Comparison of ENCODE assay signal across 18 cellular contexts in the genomic region with DNA sequence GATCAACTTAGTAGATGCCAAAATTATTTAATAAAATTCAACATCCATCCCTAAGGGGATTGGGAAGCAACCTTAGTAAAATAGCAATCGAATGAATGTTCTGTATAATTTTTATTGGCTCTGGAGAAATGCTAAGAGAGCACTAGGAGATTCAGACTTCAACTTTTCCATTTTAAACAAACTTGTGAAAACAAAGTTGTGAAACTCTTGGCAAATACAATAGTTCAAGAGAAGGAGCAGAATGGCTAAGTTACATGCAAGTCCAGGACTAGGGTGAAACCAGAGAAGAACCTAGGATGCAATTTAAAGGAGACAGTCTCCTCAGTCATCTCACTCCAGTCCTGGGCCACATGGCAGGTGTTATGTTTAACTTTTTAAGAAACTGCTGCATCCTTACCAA. TPM values are rescaled to one million over a fixed set of nuclear protein-coding genes. Genes with fewer than 3 reads are reported as not detected.
A peak's percentile ranks its signal among the peaks of the same experiment; 100 is the strongest.
DNase-seq lines count a peak whose midpoint lies in the region; ATAC-seq and TF ChIP-seq lines count a peak whose summit lies in the region.
"Had no signal": no experiment of that assay in that cellular context is flagged by ENCODE, and none has a peak within 500 bp of the region (broad histone marks: within the 10 kb centered on the region; RNA-seq: fewer than 3 reads in every experiment).

No MANE protein-coding gene starts in this region.

- H3K9me3 ChIP-seq in IMR-90 (ENCODE audit: control insufficient read depth, insufficient read depth, low read length) (no peaks in the 10 kb centered on the region), lower lobe of right lung (no peaks in the 10 kb centered on the region)

- peaks cover 4% of the 10 kb centered on the region for H3K27me3 Mint-ChIP-seq in activated CD4-positive, alpha-beta T cell treated with anti-CD3 and anti-CD28 coated beads, Interleukin-2, amount 10 ng/mL, durations not matched to agents 24 days and 14 days
- H3K27me3 Mint-ChIP-seq: CD4-positive, alpha-beta T cell had no signal

- no peak for TF ChIP-seq POLR2A in IMR-90 (IDR thresholded peaks at IDR 0.05; ENCODE audit: low read depth, low read length)

- BruUV-seq in IMR-90 (replicated peaks; lab: Mats Ljungman, UMichigan) = no TSS peak

- peaks cover under 1% of the 10 kb centered on the region; the same call in 1 of the 2 replicates for H3K9me1 ChIP-seq in IMR-90 (ENCODE audit: insufficient read depth, low read length)

- H2AK9ac ChIP-seq in IMR-90 (replicated peaks; ENCODE audit: low read depth, low read length, poor library complexity) = no peak overlapping the region

- H3K27me3 ChIP-seq in IMR-90 (ENCODE audit: control insufficient read depth, insufficient read depth, low read length) (no peaks in the 10 kb centered on the region), lower lobe of right lung (ENCODE audit: low read depth) (no peaks in the 10 kb centered on the region)

- CTCF ChIA-PET in IMR-90 (lab: Yijun Ruan, JAX) = no interaction called here

- H2AFZ ChIP-seq in IMR-90 (replicated peaks; ENCODE audit: low read length, poor library complexity) = no peak overlapping the region
- H2AFZ ChIP-seq: PC-9 had no signal

- no peak overlapping the region for H3K27ac ChIP-seq in IMR-90 (ENCODE audit: insufficient read depth, low read length)
- no peak overlapping the region for H3K27ac ChIP-seq in lower lobe of right lung
- H3K27ac ChIP-seq: 22Rv1, PC-9 had no signal

- no CpG with 5 or more reads among the region's 1 CpG for WGBS in IMR-90 (ENCODE audit: extremely low coverage in 2 of 2, insufficient read length in 1 of 2), 2 experiments

- no peak overlapping the region for H2BK20ac ChIP-seq in IMR-90 (ENCODE audit: low read depth, low read length)

- TF ChIP-seq RAD21 in IMR-90 (IDR thresholded peaks at IDR 0.05; ENCODE audit: low read length) = no peak

- H2BK15ac ChIP-seq in IMR-90 (ENCODE audit: low read depth, low read length) = no peak overlapping the region

- no peaks in the 10 kb centered on the region for H3K79me1 ChIP-seq in IMR-90 (ENCODE audit: low read depth in 1 of 2, low read length in 2 of 2)

- no peak overlapping the region for H3K4ac ChIP-seq in IMR-90 (ENCODE audit: low read depth, low read length)

- H4K91ac ChIP-seq in IMR-90 (ENCODE audit: insufficient read depth, low read depth, low read length) = no peak overlapping the region

- H3K36me3 Mint-ChIP-seq in activated CD4-positive, alpha-beta T cell treated with anti-CD3 and anti-CD28 coated beads, Interleukin-2, amount 10 ng/mL, durations not matched to agents 24 days and 14 days (ENCODE audit: low read depth) = no peaks in the 10 kb centered on the region

- no peak overlapping the region for H2BK5ac ChIP-seq in IMR-90 (ENCODE audit: low read depth, low read length, poor library complexity, severe bottlenecking)

- ATAC-seq in IMR-90 (ENCODE audit: low read depth) (peak; percentile 56), sciatic nerve (peak; percentile 91), GM21529 (IDR thresholded peaks at IDR 0.05; ENCODE audit: unreplicated experiment) (no peak), HG03039 (IDR thresholded peaks at IDR 0.05; ENCODE audit: unreplicated experiment) (no peak), lower lobe of right lung (no peak)

- H3K23ac ChIP-seq in IMR-90 (ENCODE audit: low read depth, low read length) = peak overlapping the region; percentile 2; the same call in 1 of the 2 replicates

- dilution Hi-C loops in IMR-90 (cut with HindIII; ENCODE audit: low sequenced_read_pairs, unreplicated experiment) = no loop called here

- H3K18ac ChIP-seq in IMR-90 (ENCODE audit: low read depth, low read length) = no peak overlapping the region

- H3K9me3 Mint-ChIP-seq in activated CD4-positive, alpha-beta T cell treated with anti-CD3 and anti-CD28 coated beads, Interleukin-2, amount 10 ng/mL, durations not matched to agents 24 days and 14 days = no peaks in the 10 kb centered on the region
- H3K9me3 Mint-ChIP-seq: CD4-positive, alpha-beta T cell had no signal

- in situ Hi-C loops in IMR-90 (cut with MboI; ENCODE audit: low sequenced_read_pairs) = no loop called here

- no peak overlapping the region for H3K4me3 Mint-ChIP-seq in activated CD4-positive, alpha-beta T cell treated with anti-CD3 and anti-CD28 coated beads, Interleukin-2, amount 10 ng/mL, durations not matched to agents 24 days and 14 days
- H3K4me3 Mint-ChIP-seq: CD4-positive, alpha-beta T cell had no signal

- H3K56ac ChIP-seq in IMR-90 (ENCODE audit: extremely low read depth, insufficient read depth, low read length) = no peak overlapping the region

- no peak overlapping the region for H4K8ac ChIP-seq in IMR-90 (ENCODE audit: low read depth in 2 of 2, low read length in 2 of 2)

- POLR2A ChIA-PET in IMR-90 (lab: Charles Lee; ENCODE audit: unreplicated experiment) = interaction anchor here (0.7 kb wide), 1 partner anchor 549 kb away, joined by 3 read pairs; no protein-coding TSS in a partner anchor

- no peak overlapping the region for H3K14ac ChIP-seq in IMR-90 (replicated peaks; ENCODE audit: low read depth, low read length)

- H3K4me3 ChIP-seq in IMR-90 (ENCODE audit: insufficient read depth, low read depth, low read length) (no peak overlapping the region), fibroblast of pulmonary artery (replicated peaks; ENCODE audit: low read depth, low read length) (no peak overlapping the region), lower lobe of right lung (no peak overlapping the region)
- H3K4me3 ChIP-seq: PC-9 had no signal

- H3K9ac ChIP-seq in IMR-90 (ENCODE audit: low read depth, low read length) = no peak overlapping the region

- no peak overlapping the region for H3K27ac Mint-ChIP-seq in activated CD4-positive, alpha-beta T cell treated with anti-CD3 and anti-CD28 coated beads, Interleukin-2, amount 10 ng/mL, durations not matched to agents 24 days and 14 days
- H3K27ac Mint-ChIP-seq: CD4-positive, alpha-beta T cell had no signal

- H4K20me1 ChIP-seq in IMR-90 (ENCODE audit: insufficient read depth, low read length) = no peaks in the 10 kb centered on the region

- no peak overlapping the region for H2BK120ac ChIP-seq in IMR-90 (ENCODE audit: low read depth, low read length)

- intact Hi-C loops in activated CD4-positive, alpha-beta T cell treated with anti-CD3 and anti-CD28 coated beads, Interleukin-2, amount 10 ng/mL, durations not matched to agents 24 days and 14 days (cut with micrococcal nuclease) = no loop called here
- intact Hi-C loops in IMR-90 (cut with micrococcal nuclease) (no loop called here), sciatic nerve (cut with DNase I) (no loop called here), lower lobe of right lung (cut with DNase I) (no loop called here)

- peak; percentile 20 for DNase-seq in activated CD4-positive, alpha-beta T cell treated with anti-CD3 and anti-CD28 coated beads, Interleukin-2, amount 10 ng/mL, durations not matched to agents 24 days and 14 days
- no peak for DNase-seq in activated CD4-positive, alpha-beta T cell treated with anti-CD3 and anti-CD28 coated beads for 4 hours
- DNase-seq in IMR-90 (peak; percentile 43), fibroblast of pulmonary artery (ENCODE audit: low read depth) (peak; percentile 58), sciatic nerve (ENCODE audit: low spot score) (no peak), lower lobe of right lung (no peak)
- DNase-seq: AML-193; CD4-positive, alpha-beta T cell; DMS79; GOT3; Karpas-422; NCI-H187 treated with DMSO at 0.1 percent for 48 hours; NCI-H446; NCI-H748 treated with DMSO at 0.1 percent for 48 hours; PC-9 had no signal

- TF ChIP-seq CTCF in IMR-90 (conservative IDR thresholded peaks at IDR 0.05; ENCODE audit: low read depth, low read length) = no peak
- no peak for TF ChIP-seq CTCF in fibroblast of pulmonary artery (IDR thresholded peaks at IDR 0.05; ENCODE audit: low read length, missing control alignments)
- no peak for TF ChIP-seq CTCF in lower lobe of right lung (IDR thresholded peaks at IDR 0.05)

- H2AK5ac ChIP-seq in IMR-90 (ENCODE audit: low read depth, low read length) = no peak overlapping the region

- H3K36me3 ChIP-seq in IMR-90 (ENCODE audit: control insufficient read depth, insufficient read depth, low read length) = no peaks in the 10 kb centered on the region
- no peaks in the 10 kb centered on the region for H3K36me3 ChIP-seq in lower lobe of right lung

- H3K4me1 Mint-ChIP-seq in activated CD4-positive, alpha-beta T cell treated with anti-CD3 and anti-CD28 coated beads, Interleukin-2, amount 10 ng/mL, durations not matched to agents 24 days and 14 days = no peaks in the 10 kb centered on the region

- H3K4me2 ChIP-seq in IMR-90 (ENCODE audit: low read depth, low read length) = no peak overlapping the region
- H3K4me2 ChIP-seq: PC-9 had no signal

- no peak overlapping the region for H4K5ac ChIP-seq in IMR-90 (ENCODE audit: low read depth, low read length)

- H3K4me1 ChIP-seq in IMR-90 (ENCODE audit: control insufficient read depth, insufficient read depth, low read length) = peaks cover under 1% of the 10 kb centered on the region
- no peaks in the 10 kb centered on the region for H3K4me1 ChIP-seq in lower lobe of right lung

TF ChIP-seq in IMR-90, 13 proteins besides CTCF, POLR2A, EP300 and RAD21:
- TF ChIP-seq RCOR1 (IDR thresholded peaks at IDR 0.05; ENCODE audit: insufficient replicate concordance, low read length) (no peak), MAZ (IDR thresholded peaks at IDR 0.05; ENCODE audit: borderline replicate concordance, low read depth, low read length) (no peak), CEBPB (IDR thresholded peaks at IDR 0.05; ENCODE audit: low read depth, low read length) (no peak), BHLHE40 (IDR thresholded peaks at IDR 0.05; ENCODE audit: low read depth, low read length) (no peak), RFX5 (IDR thresholded peaks at IDR 0.05; ENCODE audit: low read depth, low read length) (no peak)

RNA-seq across cellular contexts. Expression of gene ZNF280D, which starts 16.7 kb away (rescaled TPM):
- 25.9 and 26.2 TPM in 2 replicates for total RNA-seq in activated CD4-positive, alpha-beta T cell treated with anti-CD3 and anti-CD28 coated beads, Interleukin-2, amount 10 ng/mL, durations not matched to agents 24 days and 14 days
- total RNA-seq in IMR-90 (2012; rRNA removed) (21.0 and 28.6 TPM in 2 replicates), sciatic nerve (96.6 TPM), lower lobe of right lung (57.1 TPM)
- polyA plus RNA-seq in IMR-90 (2012; rRNA removed) = 7.3 and 8.3 TPM in 2 replicates
- polyA plus RNA-seq in IMR-90 (2012; cell fraction: cytosol; rRNA removed) = 0.76 and 1.2 TPM in 2 replicates
- 1.6 and 21.6 TPM in 2 replicates for polyA plus RNA-seq in IMR-90 (2012; cell fraction: nucleus; rRNA removed; ENCODE audit: low replicate concordance)

Comparison
In these comparisons a context has a peak if more than half of its experiments do, and no peak if none do; other contexts are left out.
1. DNase-seq: peak in activated CD4-positive, alpha-beta T cell treated with anti-CD3 and anti-CD28 coated beads, Interleukin-2, amount 10 ng/mL, durations not matched to agents 24 days and 14 days (single experiment), IMR-90 (single experiment) and fibroblast of pulmonary artery (single experiment); none in activated CD4-positive, alpha-beta T cell treated with anti-CD3 and anti-CD28 coated beads for 4 hours (0 of 2), sciatic nerve (single experiment) and lower lobe of right lung (single experiment).
2. ATAC-seq: peak in IMR-90 (single experiment) and sciatic nerve (single experiment); none in GM21529 (single experiment), HG03039 (single experiment) and lower lobe of right lung (0 of 2).